ENCODE assay signal across 20 cellular contexts in genomic region chr7:122394512-122394911, GRCh38.
"Had no signal": no experiment of that assay in that cellular context is flagged by ENCODE, and none has a peak within 500 bp of the region (broad histone marks: within the 10 kb centered on the region; RNA-seq: fewer than 3 reads in every experiment).

No MANE protein-coding gene starts in this region.

- H3K27ac ChIP-seq: colonic mucosa, dorsolateral prefrontal cortex, esophagus muscularis mucosa, gastrocnemius medialis, heart right ventricle, left lung, lower lobe of right lung had no signal

- H3K36me3 ChIP-seq: colonic mucosa, gastrocnemius medialis, left lung had no signal

- ATAC-seq: gastrocnemius medialis; heart right ventricle; left cardiac atrium; left lung; left ventricle myocardium superior; lower lobe of right lung; mucosa of descending colon; naive thymus-derived CD8-positive, alpha-beta T cell had no signal

- H3K4me3 ChIP-seq: colonic mucosa, dorsolateral prefrontal cortex, esophagus muscularis mucosa, gastrocnemius medialis, heart right ventricle, left lung, lower lobe of right lung, mucosa of descending colon had no signal

- H3K9me3 ChIP-seq: colonic mucosa, esophagus muscularis mucosa, gastrocnemius medialis, heart right ventricle, left lung, lower lobe of right lung, mucosa of descending colon had no signal

- H3K4me1 ChIP-seq: colonic mucosa, gastrocnemius medialis, heart right ventricle, left lung, lower lobe of right lung had no signal

- DNase-seq: colonic mucosa; dermis blood vessel endothelial cell; dorsolateral prefrontal cortex; effector CD4-positive, alpha-beta T cell; effector memory CD4-positive, alpha-beta T cell; foreskin melanocyte; gastrocnemius medialis; glutamatergic neuron; head of caudate nucleus; heart right ventricle; hippocampal formation; left cardiac atrium; left lung; left ventricle myocardium superior; lower lobe of right lung; mesenchymal stem cell; mucosa of descending colon; naive B cell; naive thymus-derived CD8-positive, alpha-beta T cell had no signal
